Comparison of ENCODE assay signal across 10 cellular contexts in genomic region chr18:45962461-45962860, GRCh38. TPM values are rescaled to one million over a fixed set of nuclear protein-coding genes. Genes with fewer than 3 reads are reported as not detected.
DNase-seq lines count a peak whose midpoint lies in the region; ATAC-seq and TF ChIP-seq lines count a peak whose summit lies in the region.
"Had no signal": no experiment of that assay in that cellular context is flagged by ENCODE, and none has a peak within 500 bp of the region (broad histone marks: within the 10 kb centered on the region; RNA-seq: fewer than 3 reads in every experiment).

No MANE protein-coding gene starts in this region.

- peaks cover 61% of the 10 kb centered on the region for H3K4me1 Mint-ChIP-seq in T-helper 17 cell
- peaks cover 65% of the 10 kb centered on the region for H3K4me1 Mint-ChIP-seq in stimulated activated naive CD8-positive, alpha-beta T cell treated with anti-CD3 and anti-CD28 coated beads, Interleukin-15, Interleukin-2, amounts not matched to agents 100 ng/mL and 50 ng/mL, for 24 hours (ENCODE audit: low read depth)

- peaks cover 17% of the 10 kb centered on the region for H3K36me3 Mint-ChIP-seq in T-helper 17 cell (ENCODE audit: low read depth)
- H3K36me3 Mint-ChIP-seq in stimulated activated naive CD8-positive, alpha-beta T cell treated with anti-CD3 and anti-CD28 coated beads, Interleukin-15, Interleukin-2, amounts not matched to agents 100 ng/mL and 50 ng/mL, for 24 hours (ENCODE audit: low read depth), result peaks cover 26% of the 10 kb centered on the region

- H3K27ac Mint-ChIP-seq in T-helper 17 cell, result peak overlapping the region; percentile 98
- H3K27ac Mint-ChIP-seq in stimulated activated naive CD8-positive, alpha-beta T cell treated with anti-CD3 and anti-CD28 coated beads, Interleukin-15, Interleukin-2, amounts not matched to agents 100 ng/mL and 50 ng/mL, for 24 hours, result peak overlapping the region; percentile 14

- DNase-seq in activated naive CD4-positive, alpha-beta T cell treated with Interleukin-2 at 50 U/mL for 16 hours, result peak; percentile 45
- DNase-seq in activated naive CD4-positive, alpha-beta T cell treated with anti-CD3 and anti-CD28 coated beads, Interleukin-2, amount 50 U/mL, for 16 hours, result no peak
- peak; percentile 22 to 60 (median 53) for DNase-seq in T-helper 17 cell
- DNase-seq in fibroblast of pulmonary artery (ENCODE audit: low read depth), result peak; percentile 68
- DNase-seq in epidermal melanocyte (ENCODE audit: insufficient read length, low spot score), result no peak
- no peak for DNase-seq in LoVo (ENCODE audit: low spot score)
- DNase-seq: DMS153 had no signal

- no peaks in the 10 kb centered on the region for H3K27me3 Mint-ChIP-seq in T-helper 17 cell
- no peaks in the 10 kb centered on the region for H3K27me3 Mint-ChIP-seq in stimulated activated naive CD8-positive, alpha-beta T cell treated with anti-CD3 and anti-CD28 coated beads, Interleukin-15, Interleukin-2, amounts not matched to agents 100 ng/mL and 50 ng/mL, for 24 hours

- TF ChIP-seq CTCF in fibroblast of pulmonary artery (IDR thresholded peaks at IDR 0.05; ENCODE audit: low read length, missing control alignments), result no peak

- no peaks in the 10 kb centered on the region for H3K9me3 ChIP-seq in T-helper 17 cell (ENCODE audit: control insufficient read depth, low read length, poor library complexity, severe bottlenecking)
- H3K9me3 ChIP-seq: SJCRH30 had no signal

- H3K4me3 ChIP-seq in fibroblast of pulmonary artery (replicated peaks; ENCODE audit: low read depth, low read length), result no peak overlapping the region
- H3K4me3 ChIP-seq: SJCRH30 had no signal

- no peaks in the 10 kb centered on the region for H3K9me3 Mint-ChIP-seq in stimulated activated naive CD8-positive, alpha-beta T cell treated with anti-CD3 and anti-CD28 coated beads, Interleukin-15, Interleukin-2, amounts not matched to agents 100 ng/mL and 50 ng/mL, for 24 hours

- H3K4me3 Mint-ChIP-seq in T-helper 17 cell, result peak overlapping the region; percentile 78
- no peak overlapping the region for H3K4me3 Mint-ChIP-seq in stimulated activated naive CD8-positive, alpha-beta T cell treated with anti-CD3 and anti-CD28 coated beads, Interleukin-15, Interleukin-2, amounts not matched to agents 100 ng/mL and 50 ng/mL, for 24 hours

- ATAC-seq in T-helper 17 cell (peak; percentile 83), HG03095 (IDR thresholded peaks at IDR 0.05; ENCODE audit: unreplicated experiment) (no peak)

RNA-seq across cellular contexts. Expression of gene EPG5, which starts 4.7 kb away (rescaled TPM):
- 10 to 100 TPM; 46.6 to 76.5 TPM for total RNA-seq in T-helper 17 cell

Comparison
In these comparisons a context has a peak if more than half of its experiments do, and no peak if none do; other contexts are left out.
1. DNase-seq: peak in activated naive CD4-positive, alpha-beta T cell treated with Interleukin-2 at 50 U/mL for 16 hours (single experiment), T-helper 17 cell (3 of 3) and fibroblast of pulmonary artery (single experiment); none in activated naive CD4-positive, alpha-beta T cell treated with anti-CD3 and anti-CD28 coated beads, Interleukin-2, amount 50 U/mL, for 16 hours (single experiment), epidermal melanocyte (single experiment) and LoVo (single experiment).